ENCODE assay signal across 9 cellular contexts in the genomic region with DNA sequence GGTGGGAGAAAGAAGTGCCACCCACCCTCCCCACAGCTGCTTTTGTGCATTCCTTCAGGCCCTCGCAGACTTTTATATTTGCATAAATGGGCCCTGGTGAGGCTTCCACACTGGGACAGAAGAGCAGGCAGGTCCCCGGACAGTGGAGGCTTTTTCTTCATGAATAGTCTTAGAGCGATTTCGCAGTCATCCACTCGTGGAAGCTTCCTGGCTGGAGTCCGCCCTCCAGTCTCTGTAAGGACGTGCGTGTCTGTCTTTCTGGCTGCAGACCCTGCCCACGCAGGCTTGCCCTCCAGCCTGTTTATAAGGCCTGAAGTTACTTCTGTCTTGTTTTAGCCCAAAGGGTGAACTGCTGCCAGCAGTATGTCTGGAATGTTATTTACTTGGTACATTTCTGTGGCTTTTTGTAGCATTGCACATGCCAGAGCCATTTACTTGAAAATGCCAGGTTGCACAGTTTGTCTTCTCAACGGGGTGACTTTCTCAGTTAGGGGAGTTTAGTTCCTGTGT.
DNase-seq lines count a peak whose midpoint lies in the region; ATAC-seq and TF ChIP-seq lines count a peak whose summit lies in the region.
"Had no signal": no experiment of that assay in that cellular context is flagged by ENCODE, and none has a peak within 500 bp of the region (broad histone marks: within the 10 kb centered on the region; RNA-seq: fewer than 3 reads in every experiment).

No MANE protein-coding gene starts in this region.

- POLR2A ChIA-PET in HEK293T (lab: Yijun Ruan, JAX), result no interaction called here

- H3K27ac ChIP-seq in parathyroid adenoma, result no peak overlapping the region

- no peaks in the 10 kb centered on the region for H3K9me3 ChIP-seq in parathyroid adenoma (ENCODE audit: control insufficient read depth, low read length)

- peaks cover 17% of the 10 kb centered on the region for H3K4me1 ChIP-seq in parathyroid adenoma

- CTCF ChIA-PET in HEK293T (lab: Yijun Ruan, JAX), result no interaction called here

- peak overlapping the region; percentile 34 for H3K4me2 ChIP-seq in parathyroid adenoma (ENCODE audit: low read length)

- H3K9ac ChIP-seq in parathyroid adenoma, result no peak overlapping the region

- H3K4me3 ChIP-seq in fibroblast of mammary gland (ENCODE audit: control insufficient read depth, low read depth, low read length) (no peak overlapping the region), parathyroid adenoma (ENCODE audit: low read depth, low read length) (no peak overlapping the region)

- H3K27me3 ChIP-seq in parathyroid adenoma (ENCODE audit: control insufficient read depth, insufficient read depth, low read length), result no peaks in the 10 kb centered on the region

- ATAC-seq in GM19395 (IDR thresholded peaks at IDR 0.05; ENCODE audit: unreplicated experiment) (no peak), GM21390 (IDR thresholded peaks at IDR 0.05; ENCODE audit: unreplicated experiment) (no peak)
- ATAC-seq: activated CD4-positive, alpha-beta T cell treated with anti-CD3 and anti-CD28 coated beads for 36 hours had no signal

- H3K79me2 ChIP-seq in parathyroid adenoma, result no peaks in the 10 kb centered on the region

- H2AFZ ChIP-seq in parathyroid adenoma, result no peak overlapping the region

- no peaks in the 10 kb centered on the region for H3K36me3 ChIP-seq in parathyroid adenoma (ENCODE audit: control insufficient read depth, insufficient read depth, low read length)

- TF ChIP-seq CTCF in fibroblast of mammary gland (conservative IDR thresholded peaks at IDR 0.05; ENCODE audit: control insufficient read depth, insufficient read depth, low read depth, low read length) (no peak), parathyroid adenoma (IDR thresholded peaks at IDR 0.05) (no peak)

- DNase-seq in EH (ENCODE audit: low read depth) (peak; percentile 99), RPMI7951 (ENCODE audit: low read depth) (peak; percentile 95), fibroblast of mammary gland (ENCODE audit: low read depth) (peak; percentile 89), NCI-H748 treated with DMSO at 0.1 percent for 48 hours (lab: John Stamatoyannopoulos, UW) (no peak), HEK293T (ENCODE audit: extremely low spot score) (no peak)
- DNase-seq: activated CD4-positive, alpha-beta T cell treated with anti-CD3 and anti-CD28 coated beads for 36 hours had no signal

TF ChIP-seq in HEK293T, 16 proteins besides CTCF, POLR2A, EP300 and RAD21:
- TF ChIP-seq NFRKB (IDR thresholded peaks at IDR 0.05) (no peak), HDGF (IDR thresholded peaks at IDR 0.05; ENCODE audit: borderline replicate concordance) (no peak), LEF1 (IDR thresholded peaks at IDR 0.05; ENCODE audit: borderline replicate concordance) (no peak)
- TF ChIP-seq, protein P1, sequence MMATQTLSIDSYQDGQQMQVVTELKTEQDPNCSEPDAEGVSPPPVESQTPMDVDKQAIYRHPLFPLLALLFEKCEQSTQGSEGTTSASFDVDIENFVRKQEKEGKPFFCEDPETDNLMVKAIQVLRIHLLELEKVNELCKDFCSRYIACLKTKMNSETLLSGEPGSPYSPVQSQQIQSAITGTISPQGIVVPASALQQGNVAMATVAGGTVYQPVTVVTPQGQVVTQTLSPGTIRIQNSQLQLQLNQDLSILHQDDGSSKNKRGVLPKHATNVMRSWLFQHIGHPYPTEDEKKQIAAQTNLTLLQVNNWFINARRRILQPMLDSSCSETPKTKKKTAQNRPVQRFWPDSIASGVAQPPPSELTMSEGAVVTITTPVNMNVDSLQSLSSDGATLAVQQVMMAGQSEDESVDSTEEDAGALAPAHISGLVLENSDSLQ (IDR thresholded peaks at IDR 0.05), result no peak

Comparison
In these comparisons a context has a peak if more than half of its experiments do, and no peak if none do; other contexts are left out.
1. DNase-seq: peak in EH (single experiment), RPMI7951 (single experiment) and fibroblast of mammary gland (single experiment); none in NCI-H748 treated with DMSO at 0.1 percent for 48 hours (single experiment) and HEK293T (single experiment).